ENCODE assay signal across 19 cellular contexts in the genomic region with DNA sequence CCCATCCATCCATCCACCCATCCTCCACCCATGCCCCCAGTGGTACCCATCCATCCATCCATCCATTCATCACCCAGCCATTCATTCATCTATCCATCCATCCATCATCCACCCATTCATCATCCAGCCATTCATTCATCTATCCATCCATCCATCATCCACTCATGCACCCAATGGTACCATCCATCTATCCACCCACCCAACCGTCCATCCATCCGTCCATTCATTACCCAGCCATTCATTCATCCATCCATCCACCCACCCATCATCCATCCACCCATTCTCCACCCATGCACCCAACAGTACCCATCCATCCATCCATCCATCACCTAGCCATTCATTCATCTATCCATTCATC. TPM values are rescaled to one million over a fixed set of nuclear protein-coding genes. Genes with fewer than 3 reads are reported as not detected.
"Had no signal": no experiment of that assay in that cellular context is flagged by ENCODE, and none has a peak within 500 bp of the region (broad histone marks: within the 10 kb centered on the region; RNA-seq: fewer than 3 reads in every experiment).

No MANE protein-coding gene starts in this region.

- H3K27me3 Mint-ChIP-seq: activated B cell treated with CpG ODN at 0.5 μM for 24 hours; activated CD8-positive, alpha-beta T cell treated with anti-CD3 and anti-CD28 coated beads for 36 hours; stimulated activated naive B cell treated with anti-CD40 and anti-IgM and Interleukin-4, amounts not matched to agents 10 μg/mL and 1 μg/mL and 100 μg/mL, for 72 hours had no signal

- H3K4me1 Mint-ChIP-seq: activated B cell treated with CpG ODN at 0.5 μM for 24 hours had no signal

- H3K36me3 Mint-ChIP-seq: natural killer cell had no signal

- H3K27ac Mint-ChIP-seq: activated B cell treated with CpG ODN at 0.5 μM for 24 hours; activated CD8-positive, alpha-beta T cell treated with anti-CD3 and anti-CD28 coated beads for 36 hours; memory B cell had no signal

- H3K4me3 Mint-ChIP-seq: activated B cell treated with CpG ODN at 0.5 μM for 24 hours; activated CD8-positive, alpha-beta T cell treated with anti-CD3 and anti-CD28 coated beads for 36 hours; memory B cell; natural killer cell had no signal

- H3K9me3 Mint-ChIP-seq: activated CD8-positive, alpha-beta T cell treated with anti-CD3 and anti-CD28 coated beads for 36 hours had no signal

- DNase-seq: activated B cell treated with CpG ODN at 0.5 μM for 24 hours; activated CD4-positive, alpha-beta T cell treated with anti-CD3 and anti-CD28 coated beads for 48 hours; activated CD8-positive, alpha-beta T cell treated with anti-CD3 and anti-CD28 coated beads for 36 hours; activated gamma-delta T cell; hypothalamus; left ventricle myocardium superior; natural killer cell; nucleus accumbens; posterior cingulate gyrus; retina; stimulated activated naive B cell treated with anti-CD40 and anti-IgM and Interleukin-4, amounts not matched to agents 10 μg/mL and 1 μg/mL and 100 μg/mL, for 72 hours; T-helper 2 cell; tibial artery had no signal

- ATAC-seq: activated CD8-positive, alpha-beta T cell treated with anti-CD3 and anti-CD28 coated beads for 36 hours; left ventricle myocardium superior; natural killer cell had no signal

RNA-seq across cellular contexts. Expression of a gene that starts 5.3 kb away (rescaled TPM):
- total RNA-seq: activated B cell treated with CpG ODN at 0.5 μM for 24 hours; activated CD8-positive, alpha-beta T cell treated with anti-CD3 and anti-CD28 coated beads for 36 hours; esophagus muscularis mucosa; left ventricle myocardium superior; natural killer cell; subcutaneous adipose tissue had no signal

RNA-seq across cellular contexts. Expression of a gene that starts 11.2 kb away (rescaled TPM):
- total RNA-seq: activated CD8-positive, alpha-beta T cell treated with anti-CD3 and anti-CD28 coated beads for 36 hours; glomerular endothelial cell; kidney epithelial cell; left ventricle myocardium superior; mucosa of gallbladder had no signal

RNA-seq across cellular contexts. Expression of a gene that starts 24.3 kb away (rescaled TPM):
- total RNA-seq: activated B cell treated with CpG ODN at 0.5 μM for 24 hours; activated CD8-positive, alpha-beta T cell treated with anti-CD3 and anti-CD28 coated beads for 36 hours; glomerular endothelial cell; kidney epithelial cell; left ventricle myocardium superior; mucosa of gallbladder; subcutaneous adipose tissue had no signal

RNA-seq across cellular contexts. Expression of a gene that starts 35.6 kb away (rescaled TPM):
- total RNA-seq: activated B cell treated with CpG ODN at 0.5 μM for 24 hours; activated CD8-positive, alpha-beta T cell treated with anti-CD3 and anti-CD28 coated beads for 36 hours; glomerular endothelial cell; mucosa of gallbladder had no signal
